Comparison of ENCODE assay signal across 34 cellular contexts in the genomic region with DNA sequence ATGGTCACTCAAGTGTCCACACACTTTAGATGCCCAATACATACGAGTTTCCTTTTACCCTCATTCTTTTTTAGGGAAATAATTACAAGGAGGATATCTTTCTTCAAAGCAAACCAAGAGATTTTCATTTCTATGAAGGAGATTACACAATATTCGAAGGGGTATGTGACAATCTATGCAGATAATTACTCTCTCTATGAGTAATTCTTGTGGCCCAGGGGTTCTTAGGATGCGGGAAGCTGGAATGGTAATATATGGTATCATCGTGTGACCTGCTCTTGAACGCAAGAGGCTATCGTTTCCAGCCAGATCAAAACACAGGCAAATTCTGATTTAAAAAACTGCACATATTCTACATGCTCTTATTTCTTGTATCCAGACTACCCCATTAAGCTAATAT. TPM values are rescaled to one million over a fixed set of nuclear protein-coding genes. Genes with fewer than 3 reads are reported as not detected.
"Had no signal": no experiment of that assay in that cellular context is flagged by ENCODE, and none has a peak within 500 bp of the region (broad histone marks: within the 10 kb centered on the region; RNA-seq: fewer than 3 reads in every experiment).

No MANE protein-coding gene starts in this region.

- H3K9me3 ChIP-seq: left lung, neutrophil, right atrium auricular region, right lobe of liver, upper lobe of left lung, vagina had no signal

- H3K27me3 ChIP-seq: neural progenitor cell, neutrophil, right atrium auricular region, right lobe of liver, tibial nerve, upper lobe of left lung, vagina had no signal

- H3K9ac ChIP-seq: neural progenitor cell, parathyroid adenoma had no signal

- H3K36me3 ChIP-seq: left lung, neural progenitor cell, neutrophil, right atrium auricular region, right lobe of liver, tibial nerve, upper lobe of left lung, vagina had no signal

- H3K4me1 ChIP-seq: left lung, parathyroid adenoma, right atrium auricular region, right lobe of liver, tibial nerve, upper lobe of left lung, vagina had no signal

- H3K4me3 ChIP-seq: left lung, lung, neural progenitor cell, right atrium auricular region, right lobe of liver, smooth muscle cell, tibial nerve, upper lobe of left lung, vagina had no signal

- DNase-seq: hypothalamus; immature natural killer cell; kidney; left colon; left lung; mesendoderm; naive B cell; natural killer cell; nephron progenitor cell; occipital lobe; right lobe of liver; stimulated activated CD4-positive, alpha-beta T cell treated with anti-CD3 and anti-CD28 coated beads, Interleukin-1b, Interleukin-23, amount 100 ng/mL, for 48 hours; stimulated activated CD4-positive, alpha-beta T cell treated with anti-CD3 and anti-CD28 coated beads, Interleukin-2, amount 100 ng/mL, for 48 hours; stimulated activated CD4-positive, alpha-beta T cell treated with anti-CD3 and anti-CD28 coated beads, Interleukin-4, amount 100 ng/mL, for 4 hours; stimulated activated CD8-positive, alpha-beta memory T cell treated with anti-CD3 and anti-CD28 coated beads, Interleukin-4, amount 100 ng/mL, for 48 hours; stimulated activated naive CD4-positive, alpha-beta T cell treated with Interleukin-2 at 50 U/mL for 16 hours; stimulated activated naive CD8-positive, alpha-beta T cell treated with anti-CD3 and anti-CD28 coated beads, Interleukin-15, amount 100 ng/mL, for 72 hours; substantia nigra; upper lobe of left lung had no signal

- ATAC-seq: left colon; left lung; natural killer cell; right lobe of liver; stimulated activated memory B cell treated with anti-CD40 and anti-IgM and Interleukin-4, amounts not matched to agents 10 μg/mL and 1 μg/mL and 100 μg/mL, for 72 hours; stimulated activated naive CD8-positive, alpha-beta T cell treated with anti-CD3 and anti-CD28 coated beads, Interleukin-15, amount 100 ng/mL, for 72 hours had no signal

RNA-seq across cellular contexts. Expression of a gene that starts 14.6 kb away (rescaled TPM):
- total RNA-seq: kidney, left colon, lower leg skin, mesothelial cell of epicardium, mononuclear cell, natural killer cell, osteocyte, pulmonary artery endothelial cell, renal cortical epithelial cell, right atrium auricular region, smooth muscle cell, vagina had no signal
